ENCODE assay signal across 1 cellular context in the genomic region with DNA sequence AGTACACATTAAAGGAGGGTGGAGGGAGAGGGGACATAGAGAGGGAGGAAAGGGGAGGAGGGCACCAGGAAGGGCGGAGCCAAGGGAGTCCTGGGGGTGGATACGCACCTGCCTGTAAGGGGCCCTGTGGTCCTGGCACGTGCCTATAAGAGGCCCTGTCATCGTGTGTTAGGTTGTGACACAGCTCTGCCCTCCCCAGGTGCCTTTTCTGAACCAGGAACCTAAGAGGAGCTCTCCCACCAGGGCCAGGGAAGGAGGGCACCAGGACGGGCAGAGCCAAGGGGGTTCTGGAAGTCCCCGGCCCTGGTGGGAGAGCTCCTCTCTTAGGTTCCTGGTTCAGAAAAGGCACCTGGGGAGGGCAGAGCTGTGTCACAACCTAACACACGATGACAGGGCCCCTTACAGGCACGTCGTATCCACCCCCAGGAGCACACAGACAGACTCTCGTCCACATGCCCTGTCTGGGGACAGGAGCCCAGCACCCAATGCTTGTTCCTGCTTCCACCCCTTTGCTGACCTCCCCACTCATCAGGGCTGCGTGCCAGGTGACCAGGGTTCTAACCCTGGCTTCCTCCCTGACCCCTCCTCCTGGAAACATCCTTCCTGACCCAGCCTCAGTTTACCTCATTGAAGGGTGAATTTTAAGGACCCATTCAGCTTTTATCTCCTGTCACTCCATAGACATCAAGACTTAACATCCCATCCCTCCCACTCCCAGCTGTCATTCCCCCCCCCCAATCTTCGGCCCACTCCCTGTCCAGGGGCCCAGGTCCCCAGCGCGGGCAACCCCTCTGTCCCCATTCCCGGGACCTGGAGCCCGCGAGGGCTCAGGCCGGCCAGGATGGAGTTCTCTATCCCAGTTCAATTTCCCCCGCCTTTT.
A peak's percentile ranks its signal among the peaks of the same experiment; 100 is the strongest.
TF ChIP-seq lines count a peak whose summit lies in the region.

No MANE protein-coding gene starts in this region.

TF ChIP-seq in H1, 55 proteins besides CTCF, POLR2A, EP300 and RAD21:
- TF ChIP-seq YY1 (IDR thresholded peaks at IDR 0.05; ENCODE audit: low read depth, low read length) (no peak), CREB1 (IDR thresholded peaks at IDR 0.05) (0 out of 2 replicates have a peak, but pooled peaks have one; percentile 60)
